11 cellular contexts compared by ENCODE assay signal in the genomic region with DNA sequence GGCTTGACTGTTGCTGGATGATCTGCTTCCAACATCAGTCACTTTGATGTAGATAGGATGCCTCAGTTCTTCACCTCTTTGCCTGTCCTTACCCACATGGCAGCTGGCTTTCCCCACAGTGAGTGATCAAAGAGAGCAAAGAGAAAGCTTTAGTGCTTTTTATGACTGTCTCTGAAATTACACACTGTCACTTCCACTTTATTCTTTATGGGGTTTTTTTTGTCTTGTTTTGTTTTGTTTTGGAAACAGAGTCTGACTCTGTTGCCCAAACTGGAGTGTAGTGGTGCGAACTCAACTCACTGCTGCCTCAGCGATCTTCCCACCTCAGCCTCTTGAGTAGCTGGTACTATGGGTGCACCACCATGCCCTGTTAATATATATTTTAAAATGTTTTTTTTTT. TPM values are rescaled to one million over a fixed set of nuclear protein-coding genes. Genes with fewer than 3 reads are reported as not detected.
DNase-seq lines count a peak whose midpoint lies in the region; ATAC-seq and TF ChIP-seq lines count a peak whose summit lies in the region.
"Had no signal": no experiment of that assay in that cellular context is flagged by ENCODE, and none has a peak within 500 bp of the region (broad histone marks: within the 10 kb centered on the region; RNA-seq: fewer than 3 reads in every experiment).

No MANE protein-coding gene starts in this region.

- H4K20me1 ChIP-seq in Karpas-422 (ENCODE audit: insufficient read depth, low read depth, low read length) (no peaks in the 10 kb centered on the region), PC-9 (ENCODE audit: insufficient read depth) (no peaks in the 10 kb centered on the region)

- H3K36me3 Mint-ChIP-seq in activated naive CD8-positive, alpha-beta T cell treated with anti-CD3 and anti-CD28 coated beads, Interleukin-2, amount 50 U/mL, for 24 hours (ENCODE audit: low read depth) = peaks cover 33% of the 10 kb centered on the region

- H3K27ac ChIP-seq in Karpas-422 (ENCODE audit: low read length) = peak overlapping the region; percentile 19; the same call in 1 of the 2 replicates
- no peak overlapping the region for H3K27ac ChIP-seq in PC-9

- CTCF ChIA-PET in GM10248 (lab: Yijun Ruan, JAX) (interaction anchor here (1.1 to 1.3 kb wide), 2 partner anchors 17 to 226 kb away, joined by 3 read pairs; no protein-coding TSS in a partner anchor), PC-9 (lab: Charles Lee) (interaction anchor here (0.6 kb wide), 1 partner anchor 422 kb away, joined by 4 read pairs; no protein-coding TSS in a partner anchor)

- no peak overlapping the region for H3K4me3 ChIP-seq in Karpas-422 (ENCODE audit: low read length)
- H3K4me3 ChIP-seq in PC-9 = no peak overlapping the region

- no peaks in the 10 kb centered on the region for H3K27me3 Mint-ChIP-seq in activated naive CD8-positive, alpha-beta T cell treated with anti-CD3 and anti-CD28 coated beads, Interleukin-2, amount 50 U/mL, for 24 hours

- H3K9me3 Mint-ChIP-seq in activated naive CD8-positive, alpha-beta T cell treated with anti-CD3 and anti-CD28 coated beads, Interleukin-2, amount 50 U/mL, for 24 hours = no peaks in the 10 kb centered on the region
- H3K9me3 Mint-ChIP-seq: activated T-helper 2 cell treated with anti-CD3 and anti-CD28 coated beads, Interferon-gamma antibody, Interleukin-2, Interleukin-4, amounts not matched to agents 10 μg/mL and 5 μg/mL and 100 μg/mL, durations not matched to agents 14 hours and 24 hours and 36 hours had no signal

- H3K4me1 ChIP-seq in Karpas-422 (ENCODE audit: low read length) (peaks cover 11% of the 10 kb centered on the region), PC-9 (replicated peaks; ENCODE audit: insufficient read depth) (no peaks in the 10 kb centered on the region)

- H3K27me3 ChIP-seq in Karpas-422 (ENCODE audit: low read length) (no peaks in the 10 kb centered on the region), PC-9 (ENCODE audit: insufficient read depth, low read depth) (no peaks in the 10 kb centered on the region)

- ATAC-seq in GM18868 (IDR thresholded peaks at IDR 0.05; ENCODE audit: unreplicated experiment) (peak; percentile 76), GM19328 (IDR thresholded peaks at IDR 0.05; ENCODE audit: unreplicated experiment) (no peak)
- ATAC-seq in activated naive CD8-positive, alpha-beta T cell treated with anti-CD3 and anti-CD28 coated beads, Interleukin-2, amount 50 U/mL, for 24 hours = peak; percentile 78

- POLR2A ChIA-PET in GM10248 (lab: Yijun Ruan, JAX) (no interaction called here), PC-9 (lab: Charles Lee; ENCODE audit: unreplicated experiment) (no interaction called here)

- peaks cover 19% of the 10 kb centered on the region for H3K4me1 Mint-ChIP-seq in activated naive CD8-positive, alpha-beta T cell treated with anti-CD3 and anti-CD28 coated beads, Interleukin-2, amount 50 U/mL, for 24 hours

- H3K79me2 ChIP-seq in Karpas-422 (ENCODE audit: low read length) (peaks cover 6% of the 10 kb centered on the region; the same call in 1 of the 2 replicates), PC-9 (ENCODE audit: low read depth) (no peaks in the 10 kb centered on the region)

- no TSS peak for BruUV-seq in PC-9 (replicated peaks; lab: Mats Ljungman, UMichigan)

- intact Hi-C loops in PC-9 (cut with micrococcal nuclease; ENCODE audit: unreplicated experiment) = no loop called here

- H3K9ac ChIP-seq in Karpas-422 (ENCODE audit: low read length) = no peak overlapping the region

- H3K36me3 ChIP-seq in Karpas-422 (ENCODE audit: insufficient read depth, low read length) (peaks cover 45% of the 10 kb centered on the region), PC-9 (ENCODE audit: low read depth) (peaks cover 25% of the 10 kb centered on the region)

- TF ChIP-seq CTCF in GM10248 (IDR thresholded peaks at IDR 0.05; ENCODE audit: control extremely low read depth, extremely low read depth, low read depth, missing control alignments) (no peak), PC-9 (conservative IDR thresholded peaks at IDR 0.05) (no peak)

- peak overlapping the region; percentile 51 for H3K27ac Mint-ChIP-seq in activated naive CD8-positive, alpha-beta T cell treated with anti-CD3 and anti-CD28 coated beads, Interleukin-2, amount 50 U/mL, for 24 hours
- H3K27ac Mint-ChIP-seq: activated T-helper 2 cell treated with anti-CD3 and anti-CD28 coated beads, Interferon-gamma antibody, Interleukin-2, Interleukin-4, amounts not matched to agents 10 μg/mL and 5 μg/mL and 100 μg/mL, durations not matched to agents 14 hours and 24 hours and 36 hours had no signal

- H3K9me2 ChIP-seq in Karpas-422 (replicated peaks; ENCODE audit: insufficient read depth, low read length) (no peaks in the 10 kb centered on the region), PC-9 (ENCODE audit: insufficient read depth) (no peaks in the 10 kb centered on the region)

- peaks cover 6% of the 10 kb centered on the region; the same call in 1 of the 2 replicates for H3F3A ChIP-seq in PC-9 (ENCODE audit: insufficient read depth, low read depth)

- H3K4me2 ChIP-seq in Karpas-422 (ENCODE audit: low read depth, low read length, poor library complexity, severe bottlenecking) (no peak overlapping the region), PC-9 (no peak overlapping the region)

- H3K9me3 ChIP-seq in Karpas-422 (ENCODE audit: low read length) (no peaks in the 10 kb centered on the region), PC-9 (ENCODE audit: insufficient read depth, low read depth) (no peaks in the 10 kb centered on the region)

- H3K4me3 Mint-ChIP-seq in activated naive CD8-positive, alpha-beta T cell treated with anti-CD3 and anti-CD28 coated beads, Interleukin-2, amount 50 U/mL, for 24 hours = no peak overlapping the region

- H2AFZ ChIP-seq in Karpas-422 (ENCODE audit: low read length) (no peak overlapping the region), PC-9 (no peak overlapping the region)

- peak; percentile 49 for DNase-seq in GM10248 (ENCODE audit: extremely low spot score)
- no peak for DNase-seq in Karpas-422
- DNase-seq in activated naive CD8-positive, alpha-beta T cell treated with anti-CD3 and anti-CD28 coated beads, Interleukin-2, amount 50 U/mL, for 24 hours = no peak
- DNase-seq in NCI-H128 (lab: John Stamatoyannopoulos, UW; ENCODE audit: unreplicated experiment) = no peak
- no peak for DNase-seq in PC-9
- no peak for DNase-seq in germinal center (ENCODE audit: low spot score)
- DNase-seq: GOT3, NCI-H510A treated with DMSO at 0.1 percent for 48 hours had no signal

RNA-seq across cellular contexts. Expression of gene C5orf24, which starts 32.4 kb away (rescaled TPM):
- 23.4 and 43.3 TPM in 2 replicates for total RNA-seq in Karpas-422 (2014; rRNA removed; shearing (Covaris generic); ENCODE audit: low replicate concordance)
- total RNA-seq in PC-9 (2021) = 16.4 and 29.2 TPM in 2 replicates

RNA-seq across cellular contexts. Expression of gene DDX46, which starts 54.8 kb away (rescaled TPM):
- 23.0 and 33.1 TPM in 2 replicates for total RNA-seq in Karpas-422 (2014; rRNA removed; shearing (Covaris generic); ENCODE audit: low replicate concordance)
- 76.5 and 79.8 TPM in 2 replicates for total RNA-seq in PC-9 (2021)
